Comparison of ENCODE assay signal across 8 cellular contexts in the genomic region with DNA sequence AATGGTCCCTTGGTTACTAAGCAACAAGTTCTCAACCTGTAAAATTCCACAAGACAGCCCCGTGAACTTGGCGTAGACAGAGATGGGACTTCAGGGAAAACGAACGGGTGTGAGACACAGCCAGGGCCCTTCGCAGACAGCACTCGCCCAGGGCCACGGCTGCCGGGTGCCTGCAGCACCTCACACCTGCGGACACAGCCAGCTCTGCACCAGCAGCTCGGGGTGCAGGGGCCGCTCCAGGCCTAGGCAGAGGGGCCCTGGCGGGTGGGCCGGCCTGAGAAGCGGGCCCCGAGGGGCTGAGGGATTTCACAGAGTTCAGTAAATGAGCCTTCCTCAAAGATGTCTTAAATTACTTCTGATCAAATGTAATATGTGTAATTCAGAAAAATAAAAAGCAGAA.
"Had no signal": no experiment of that assay in that cellular context is flagged by ENCODE, and none has a peak within 500 bp of the region (broad histone marks: within the 10 kb centered on the region; RNA-seq: fewer than 3 reads in every experiment).

No MANE protein-coding gene starts in this region.

- ATAC-seq: GM23338, HepG2 had no signal

- DNase-seq: H9, HCEC 1CT, HFFc6 had no signal

- H3K27ac ChIP-seq: HL-60 had no signal

- FAIRE-seq: H1, H54, HepG2 had no signal

- H3K4me3 ChIP-seq: GM23338 had no signal
